In the genomic region with DNA sequence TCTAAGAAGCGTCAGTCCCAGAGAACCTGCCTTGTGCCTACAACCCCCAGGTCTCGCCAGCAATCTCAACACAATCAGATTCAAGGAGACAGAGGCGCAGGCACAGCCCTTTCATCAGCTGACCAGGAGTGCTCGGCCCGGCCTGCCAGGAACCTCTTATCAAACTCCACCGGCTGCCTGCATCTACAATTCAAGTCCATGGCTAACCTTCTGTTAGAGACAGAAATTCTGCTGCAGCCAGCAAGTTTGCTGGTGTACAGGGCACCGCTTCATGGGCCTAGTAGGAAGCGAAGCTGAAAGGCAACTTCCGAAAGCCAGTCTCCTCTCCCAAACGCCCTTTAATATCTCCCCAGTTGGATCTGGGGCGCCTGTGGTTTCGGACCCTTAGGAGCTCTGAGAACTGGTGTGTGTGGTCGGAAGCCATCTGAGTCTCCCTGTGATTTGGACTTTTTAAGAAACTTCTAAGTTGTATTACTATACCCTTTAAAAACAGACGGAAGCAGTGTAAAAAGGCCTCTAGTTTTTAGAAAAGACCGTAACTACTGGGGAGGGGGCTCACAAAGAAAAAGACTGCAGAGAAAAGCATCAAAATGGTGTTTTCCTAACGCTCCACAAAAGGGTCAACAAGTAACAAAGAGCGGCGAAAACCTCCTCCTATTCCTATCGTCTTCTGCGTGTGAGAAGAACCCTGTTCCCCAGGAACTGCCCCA, we compare ENCODE assay signal across 1 cellular context.
TF ChIP-seq lines count a peak whose summit lies in the region.

No MANE protein-coding gene starts in this region.

TF ChIP-seq in K562, 482 proteins besides CTCF, POLR2A, EP300 and RAD21 (continued from another document and continues in another):
- TF ChIP-seq, protein P1, sequence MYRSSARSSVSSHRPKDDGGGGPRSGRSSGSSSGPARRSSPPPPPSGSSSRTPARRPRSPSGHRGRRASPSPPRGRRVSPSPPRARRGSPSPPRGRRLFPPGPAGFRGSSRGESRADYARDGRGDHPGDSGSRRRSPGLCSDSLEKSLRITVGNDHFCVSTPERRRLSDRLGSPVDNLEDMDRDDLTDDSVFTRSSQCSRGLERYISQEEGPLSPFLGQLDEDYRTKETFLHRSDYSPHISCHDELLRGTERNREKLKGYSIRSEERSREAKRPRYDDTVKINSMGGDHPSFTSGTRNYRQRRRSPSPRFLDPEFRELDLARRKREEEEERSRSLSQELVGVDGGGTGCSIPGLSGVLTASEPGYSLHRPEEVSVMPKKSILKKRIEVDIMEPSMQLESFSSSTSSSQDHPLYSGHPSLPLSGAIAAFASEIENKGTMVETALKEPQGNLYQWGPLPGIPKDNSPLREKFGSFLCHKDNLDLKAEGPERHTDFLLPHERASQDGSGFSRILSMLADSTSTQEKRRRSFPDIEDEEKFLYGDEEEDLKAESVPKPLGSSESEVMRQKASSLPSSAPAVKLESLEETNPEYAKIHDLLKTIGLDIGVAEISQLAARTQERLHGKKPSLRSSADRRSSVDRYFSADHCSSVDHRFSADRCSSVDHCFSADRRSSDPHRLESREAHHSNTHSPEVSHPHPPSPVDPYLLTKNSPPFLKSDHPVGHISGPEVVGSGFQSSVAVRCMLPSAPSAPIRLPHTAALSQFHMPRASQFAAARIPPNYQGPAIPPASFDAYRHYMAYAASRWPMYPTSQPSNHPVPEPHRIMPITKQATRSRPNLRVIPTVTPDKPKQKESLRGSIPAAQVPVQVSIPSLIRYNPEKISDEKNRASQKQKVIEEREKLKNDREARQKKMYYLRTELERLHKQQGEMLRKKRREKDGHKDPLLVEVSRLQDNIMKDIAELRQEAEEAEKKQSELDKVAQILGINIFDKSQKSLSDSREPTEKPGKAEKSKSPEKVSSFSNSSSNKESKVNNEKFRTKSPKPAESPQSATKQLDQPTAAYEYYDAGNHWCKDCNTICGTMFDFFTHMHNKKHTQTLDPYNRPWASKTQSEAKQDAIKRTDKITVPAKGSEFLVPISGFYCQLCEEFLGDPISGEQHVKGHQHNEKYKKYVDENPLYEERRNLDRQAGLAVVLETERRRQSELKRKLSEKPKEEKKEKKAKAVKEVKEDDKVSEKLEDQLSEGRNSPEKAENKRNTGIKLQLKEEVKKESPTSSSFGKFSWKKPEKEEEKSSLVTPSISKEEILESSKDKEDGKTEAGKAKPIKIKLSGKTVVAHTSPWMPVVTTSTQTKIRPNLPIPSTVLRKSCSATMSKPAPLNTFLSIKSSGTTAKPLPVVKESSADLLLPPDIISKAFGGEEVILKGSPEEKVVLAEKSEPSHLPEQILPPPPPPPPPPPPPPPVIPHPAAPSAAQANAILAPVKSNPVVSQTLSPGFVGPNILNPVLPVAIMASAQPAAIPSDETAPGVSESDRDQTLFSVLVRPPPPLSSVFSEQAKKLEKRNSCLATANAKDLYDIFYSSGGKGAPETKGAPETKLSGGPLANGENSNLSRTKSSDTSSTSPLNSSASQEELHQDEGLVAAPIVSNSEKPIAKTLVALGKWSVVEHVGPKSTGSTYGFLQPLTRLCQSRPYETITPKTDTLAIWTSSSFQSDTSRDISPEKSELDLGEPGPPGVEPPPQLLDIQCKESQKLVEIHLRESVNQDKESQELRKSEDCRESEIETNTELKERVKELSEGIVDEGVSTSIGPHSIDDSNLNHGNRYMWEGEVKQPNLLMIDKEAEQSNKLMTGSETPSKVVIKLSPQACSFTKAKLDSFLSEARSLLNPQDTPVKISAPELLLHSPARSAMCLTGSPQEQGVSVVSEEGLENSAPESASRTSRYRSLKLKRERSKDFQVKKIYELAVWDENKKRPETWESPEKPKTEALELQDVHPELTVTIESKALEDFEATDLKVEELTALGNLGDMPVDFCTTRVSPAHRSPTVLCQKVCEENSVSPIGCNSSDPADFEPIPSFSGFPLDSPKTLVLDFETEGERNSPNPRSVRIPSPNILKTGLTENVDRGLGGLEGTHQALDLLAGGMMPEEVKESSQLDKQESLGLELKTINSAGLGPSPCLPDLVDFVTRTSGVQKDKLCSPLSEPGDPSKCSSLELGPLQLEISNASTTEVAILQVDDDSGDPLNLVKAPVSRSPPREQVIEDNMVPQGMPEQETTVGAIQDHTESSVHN (IDR thresholded peaks at IDR 0.05; ENCODE audit: borderline replicate concordance in 1 of 2, low read depth in 1 of 2): peak in 1 of 2 experiments; percentile 26; a peak in 1 of 4 replicates
- TF ChIP-seq CHD2 (IDR thresholded peaks at IDR 0.05; ENCODE audit: low read depth, low read length) (no peak), KLF13 (tag; IDR thresholded peaks at IDR 0.05; ENCODE audit: borderline replicate concordance, low read depth) (no peak), NFATC3 (IDR thresholded peaks at IDR 0.05) (no peak), TSC22D4 (tag; IDR thresholded peaks at IDR 0.05) (no peak), ESRRA (IDR thresholded peaks at IDR 0.05; ENCODE audit: borderline replicate concordance, low read depth) (no peak), ZBTB17 (CRISPR knock-in tag; IDR thresholded peaks at IDR 0.05) (no peak), ZNF263 (CRISPR knock-in tag; IDR thresholded peaks at IDR 0.05; ENCODE audit: borderline replicate concordance) (no peak; the same call in 1 of the 2 replicates), SREBF2 (CRISPR knock-in tag; IDR thresholded peaks at IDR 0.05) (no peak), ZNF436 (CRISPR knock-in tag; IDR thresholded peaks at IDR 0.05) (no peak), NCOA6 (IDR thresholded peaks at IDR 0.05) (no peak), PURB (CRISPR knock-in tag; IDR thresholded peaks at IDR 0.05; ENCODE audit: low read depth) (no peak), NR1H2 (CRISPR knock-in tag; IDR thresholded peaks at IDR 0.05) (no peak), JUNB (CRISPR knock-in tag; conservative IDR thresholded peaks at IDR 0.05) (no peak), RFX1 (IDR thresholded peaks at IDR 0.05) (no peak), ZNF282 (CRISPR knock-in tag; IDR thresholded peaks at IDR 0.05) (no peak), ATF7 (IDR thresholded peaks at IDR 0.05) (peak; percentile 38), KLF16 (IDR thresholded peaks at IDR 0.05) (peak; percentile 81), ZNF766 (CRISPR knock-in tag; conservative IDR thresholded peaks at IDR 0.05) (no peak), POLR3A (IDR thresholded peaks at IDR 0.05; ENCODE audit: borderline replicate concordance, extremely low read depth, insufficient read depth, insufficient read length) (no peak), ZFP1 (CRISPR knock-in tag; IDR thresholded peaks at IDR 0.05) (no peak), MBD2 (IDR thresholded peaks at IDR 0.05; ENCODE audit: borderline replicate concordance, low read depth) (0 out of 2 replicates have a peak, but pooled peaks have one; percentile 23), SP2 (IDR thresholded peaks at IDR 0.05; ENCODE audit: extremely low read depth, low read depth, low read length, poor library complexity, severe bottlenecking) (no peak), TAF15 (IDR thresholded peaks at IDR 0.05; ENCODE audit: low read depth, low read length) (no peak), ZNF121 (CRISPR knock-in tag; conservative IDR thresholded peaks at IDR 0.05) (no peak), SOX6 (IDR thresholded peaks at IDR 0.05) (peak; percentile 81), ZBTB8A (IDR thresholded peaks at IDR 0.05; ENCODE audit: partially characterized antibody) (no peak), CCNT2 (IDR thresholded peaks at IDR 0.05; ENCODE audit: borderline replicate concordance, extremely low read depth, insufficient read length, low read depth, low read length) (peak; percentile 25)
- TF ChIP-seq, protein P2, sequence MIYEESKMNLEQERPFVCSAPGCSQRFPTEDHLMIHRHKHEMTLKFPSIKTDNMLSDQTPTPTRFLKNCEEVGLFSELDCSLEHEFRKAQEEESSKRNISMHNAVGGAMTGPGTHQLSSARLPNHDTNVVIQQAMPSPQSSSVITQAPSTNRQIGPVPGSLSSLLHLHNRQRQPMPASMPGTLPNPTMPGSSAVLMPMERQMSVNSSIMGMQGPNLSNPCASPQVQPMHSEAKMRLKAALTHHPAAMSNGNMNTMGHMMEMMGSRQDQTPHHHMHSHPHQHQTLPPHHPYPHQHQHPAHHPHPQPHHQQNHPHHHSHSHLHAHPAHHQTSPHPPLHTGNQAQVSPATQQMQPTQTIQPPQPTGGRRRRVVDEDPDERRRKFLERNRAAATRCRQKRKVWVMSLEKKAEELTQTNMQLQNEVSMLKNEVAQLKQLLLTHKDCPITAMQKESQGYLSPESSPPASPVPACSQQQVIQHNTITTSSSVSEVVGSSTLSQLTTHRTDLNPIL (CRISPR knock-in tag; IDR thresholded peaks at IDR 0.05): no peak
- TF ChIP-seq, protein P3, sequence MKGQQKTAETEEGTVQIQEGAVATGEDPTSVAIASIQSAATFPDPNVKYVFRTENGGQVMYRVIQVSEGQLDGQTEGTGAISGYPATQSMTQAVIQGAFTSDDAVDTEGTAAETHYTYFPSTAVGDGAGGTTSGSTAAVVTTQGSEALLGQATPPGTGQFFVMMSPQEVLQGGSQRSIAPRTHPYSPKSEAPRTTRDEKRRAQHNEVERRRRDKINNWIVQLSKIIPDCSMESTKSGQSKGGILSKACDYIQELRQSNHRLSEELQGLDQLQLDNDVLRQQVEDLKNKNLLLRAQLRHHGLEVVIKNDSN (CRISPR knock-in tag; IDR thresholded peaks at IDR 0.05): peak; percentile 83
- TF ChIP-seq, protein P4, sequence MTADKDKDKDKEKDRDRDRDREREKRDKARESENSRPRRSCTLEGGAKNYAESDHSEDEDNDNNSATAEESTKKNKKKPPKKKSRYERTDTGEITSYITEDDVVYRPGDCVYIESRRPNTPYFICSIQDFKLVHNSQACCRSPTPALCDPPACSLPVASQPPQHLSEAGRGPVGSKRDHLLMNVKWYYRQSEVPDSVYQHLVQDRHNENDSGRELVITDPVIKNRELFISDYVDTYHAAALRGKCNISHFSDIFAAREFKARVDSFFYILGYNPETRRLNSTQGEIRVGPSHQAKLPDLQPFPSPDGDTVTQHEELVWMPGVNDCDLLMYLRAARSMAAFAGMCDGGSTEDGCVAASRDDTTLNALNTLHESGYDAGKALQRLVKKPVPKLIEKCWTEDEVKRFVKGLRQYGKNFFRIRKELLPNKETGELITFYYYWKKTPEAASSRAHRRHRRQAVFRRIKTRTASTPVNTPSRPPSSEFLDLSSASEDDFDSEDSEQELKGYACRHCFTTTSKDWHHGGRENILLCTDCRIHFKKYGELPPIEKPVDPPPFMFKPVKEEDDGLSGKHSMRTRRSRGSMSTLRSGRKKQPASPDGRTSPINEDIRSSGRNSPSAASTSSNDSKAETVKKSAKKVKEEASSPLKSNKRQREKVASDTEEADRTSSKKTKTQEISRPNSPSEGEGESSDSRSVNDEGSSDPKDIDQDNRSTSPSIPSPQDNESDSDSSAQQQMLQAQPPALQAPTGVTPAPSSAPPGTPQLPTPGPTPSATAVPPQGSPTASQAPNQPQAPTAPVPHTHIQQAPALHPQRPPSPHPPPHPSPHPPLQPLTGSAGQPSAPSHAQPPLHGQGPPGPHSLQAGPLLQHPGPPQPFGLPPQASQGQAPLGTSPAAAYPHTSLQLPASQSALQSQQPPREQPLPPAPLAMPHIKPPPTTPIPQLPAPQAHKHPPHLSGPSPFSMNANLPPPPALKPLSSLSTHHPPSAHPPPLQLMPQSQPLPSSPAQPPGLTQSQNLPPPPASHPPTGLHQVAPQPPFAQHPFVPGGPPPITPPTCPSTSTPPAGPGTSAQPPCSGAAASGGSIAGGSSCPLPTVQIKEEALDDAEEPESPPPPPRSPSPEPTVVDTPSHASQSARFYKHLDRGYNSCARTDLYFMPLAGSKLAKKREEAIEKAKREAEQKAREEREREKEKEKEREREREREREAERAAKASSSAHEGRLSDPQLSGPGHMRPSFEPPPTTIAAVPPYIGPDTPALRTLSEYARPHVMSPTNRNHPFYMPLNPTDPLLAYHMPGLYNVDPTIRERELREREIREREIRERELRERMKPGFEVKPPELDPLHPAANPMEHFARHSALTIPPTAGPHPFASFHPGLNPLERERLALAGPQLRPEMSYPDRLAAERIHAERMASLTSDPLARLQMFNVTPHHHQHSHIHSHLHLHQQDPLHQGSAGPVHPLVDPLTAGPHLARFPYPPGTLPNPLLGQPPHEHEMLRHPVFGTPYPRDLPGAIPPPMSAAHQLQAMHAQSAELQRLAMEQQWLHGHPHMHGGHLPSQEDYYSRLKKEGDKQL (CRISPR knock-in tag; IDR thresholded peaks at IDR 0.05; ENCODE audit: borderline replicate concordance): 0 out of 2 replicates have a peak, but pooled peaks have one; percentile 14
- TF ChIP-seq, protein P5, sequence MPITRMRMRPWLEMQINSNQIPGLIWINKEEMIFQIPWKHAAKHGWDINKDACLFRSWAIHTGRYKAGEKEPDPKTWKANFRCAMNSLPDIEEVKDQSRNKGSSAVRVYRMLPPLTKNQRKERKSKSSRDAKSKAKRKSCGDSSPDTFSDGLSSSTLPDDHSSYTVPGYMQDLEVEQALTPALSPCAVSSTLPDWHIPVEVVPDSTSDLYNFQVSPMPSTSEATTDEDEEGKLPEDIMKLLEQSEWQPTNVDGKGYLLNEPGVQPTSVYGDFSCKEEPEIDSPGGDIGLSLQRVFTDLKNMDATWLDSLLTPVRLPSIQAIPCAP (CRISPR knock-in tag; IDR thresholded peaks at IDR 0.05; ENCODE audit: borderline replicate concordance): 0 out of 2 replicates have a peak, but pooled peaks have one; percentile 6
- TF ChIP-seq, protein P6, sequence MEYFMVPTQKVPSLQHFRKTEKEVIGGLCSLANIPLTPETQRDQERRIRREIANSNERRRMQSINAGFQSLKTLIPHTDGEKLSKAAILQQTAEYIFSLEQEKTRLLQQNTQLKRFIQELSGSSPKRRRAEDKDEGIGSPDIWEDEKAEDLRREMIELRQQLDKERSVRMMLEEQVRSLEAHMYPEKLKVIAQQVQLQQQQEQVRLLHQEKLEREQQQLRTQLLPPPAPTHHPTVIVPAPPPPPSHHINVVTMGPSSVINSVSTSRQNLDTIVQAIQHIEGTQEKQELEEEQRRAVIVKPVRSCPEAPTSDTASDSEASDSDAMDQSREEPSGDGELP (CRISPR knock-in tag; IDR thresholded peaks at IDR 0.05; ENCODE audit: borderline replicate concordance): peak; percentile 99
- TF ChIP-seq, protein P7, sequence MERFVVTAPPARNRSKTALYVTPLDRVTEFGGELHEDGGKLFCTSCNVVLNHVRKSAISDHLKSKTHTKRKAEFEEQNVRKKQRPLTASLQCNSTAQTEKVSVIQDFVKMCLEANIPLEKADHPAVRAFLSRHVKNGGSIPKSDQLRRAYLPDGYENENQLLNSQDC (CRISPR knock-in tag; IDR thresholded peaks at IDR 0.05): no peak
- TF ChIP-seq, protein P8, sequence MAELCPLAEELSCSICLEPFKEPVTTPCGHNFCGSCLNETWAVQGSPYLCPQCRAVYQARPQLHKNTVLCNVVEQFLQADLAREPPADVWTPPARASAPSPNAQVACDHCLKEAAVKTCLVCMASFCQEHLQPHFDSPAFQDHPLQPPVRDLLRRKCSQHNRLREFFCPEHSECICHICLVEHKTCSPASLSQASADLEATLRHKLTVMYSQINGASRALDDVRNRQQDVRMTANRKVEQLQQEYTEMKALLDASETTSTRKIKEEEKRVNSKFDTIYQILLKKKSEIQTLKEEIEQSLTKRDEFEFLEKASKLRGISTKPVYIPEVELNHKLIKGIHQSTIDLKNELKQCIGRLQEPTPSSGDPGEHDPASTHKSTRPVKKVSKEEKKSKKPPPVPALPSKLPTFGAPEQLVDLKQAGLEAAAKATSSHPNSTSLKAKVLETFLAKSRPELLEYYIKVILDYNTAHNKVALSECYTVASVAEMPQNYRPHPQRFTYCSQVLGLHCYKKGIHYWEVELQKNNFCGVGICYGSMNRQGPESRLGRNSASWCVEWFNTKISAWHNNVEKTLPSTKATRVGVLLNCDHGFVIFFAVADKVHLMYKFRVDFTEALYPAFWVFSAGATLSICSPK (IDR thresholded peaks at IDR 0.05; ENCODE audit: borderline replicate concordance): no peak
